ENCODE assay signal across 21 cellular contexts in genomic region chr1:246306415-246307037, GRCh38.
DNase-seq lines count a peak whose midpoint lies in the region; ATAC-seq and TF ChIP-seq lines count a peak whose summit lies in the region.
"Had no signal": no experiment of that assay in that cellular context is flagged by ENCODE, and none has a peak within 500 bp of the region (broad histone marks: within the 10 kb centered on the region; RNA-seq: fewer than 3 reads in every experiment).

No MANE protein-coding gene starts in this region.

- H3K27ac ChIP-seq in osteoblast (ENCODE audit: low read depth, low read length) (peak overlapping the region; percentile 25), heart left ventricle (no peak overlapping the region)
- H3K27ac ChIP-seq: BLaER1, SJSA1 had no signal

- no peak overlapping the region for H3K4me2 ChIP-seq in osteoblast (ENCODE audit: insufficient read depth, low read length)
- H3K4me2 ChIP-seq: BLaER1 had no signal

- H3K36me3 ChIP-seq in osteoblast (ENCODE audit: insufficient read depth, low read length) (no peaks in the 10 kb centered on the region), heart left ventricle (no peaks in the 10 kb centered on the region)
- H3K36me3 ChIP-seq: SJSA1 had no signal

- H3K4me3 Mint-ChIP-seq in WTC11, result no peak overlapping the region
- H3K4me3 Mint-ChIP-seq: natural killer cell had no signal

- no peaks in the 10 kb centered on the region for H3K79me2 ChIP-seq in osteoblast (ENCODE audit: insufficient read depth, low read length)

- H3K4me1 ChIP-seq in osteoblast (ENCODE audit: insufficient read depth, low read length) (peaks cover 23% of the 10 kb centered on the region), heart left ventricle (no peaks in the 10 kb centered on the region)
- H3K4me1 ChIP-seq: BLaER1, SJSA1 had no signal

- CTCF ChIA-PET in WTC11 (lab: Charles Lee), result interaction anchor here (1.5 kb wide), 1 partner anchor 8 kb away, joined by 5 read pairs; no protein-coding TSS in a partner anchor

- peak overlapping the region; percentile 11; the same call in 1 of the 2 replicates for H3K27ac Mint-ChIP-seq in WTC11
- H3K27ac Mint-ChIP-seq: natural killer cell had no signal

- no peak overlapping the region for H3K4me3 ChIP-seq in osteoblast (ENCODE audit: insufficient read depth, low read length)
- no peak overlapping the region for H3K4me3 ChIP-seq in heart left ventricle
- H3K4me3 ChIP-seq: BLaER1, SJSA1 had no signal

- no peaks in the 10 kb centered on the region for H3K36me3 Mint-ChIP-seq in WTC11
- H3K36me3 Mint-ChIP-seq: natural killer cell had no signal

- H3K4me1 Mint-ChIP-seq in WTC11, result peaks cover 6% of the 10 kb centered on the region

- ATAC-seq in WTC11 (no peak), heart left ventricle (no peak), HG03521 (IDR thresholded peaks at IDR 0.05; ENCODE audit: unreplicated experiment) (no peak)
- ATAC-seq: natural killer cell had no signal

- H4K20me1 ChIP-seq in osteoblast (ENCODE audit: insufficient read depth, low read length), result no peaks in the 10 kb centered on the region
- H4K20me1 ChIP-seq: BLaER1 had no signal

- DNase-seq in DMS53 treated with DMSO at 0.1 percent for 48 hours (lab: John Stamatoyannopoulos, UW; ENCODE audit: unreplicated experiment) (peak; percentile 7), MV-4-11 (lab: John Stamatoyannopoulos, UW) (peak; percentile 27), WTC11 (ENCODE audit: low spot score) (no peak), osteoblast (ENCODE audit: insufficient read length, low spot score, missing footprints) (no peak), GM10266 (ENCODE audit: extremely low spot score) (no peak), heart left ventricle (no peak)
- DNase-seq: activated CD4-positive, alpha-beta T cell treated with anti-CD3 and anti-CD28 coated beads for 48 hours; activated CD8-positive, alpha-beta memory T cell treated with anti-CD3 and anti-CD28 coated beads, Interleukin-2, amount 50 U/mL, for 4 hours; amygdala; DMS153; effector memory CD4-positive, alpha-beta T cell; hippocampal formation; natural killer cell; NCI-H2029 treated with DMSO at 0.1 percent for 48 hours; NCI-H526; small intestine; stimulated activated CD4-positive, alpha-beta T cell treated with anti-CD3 and anti-CD28 coated beads, Interleukin-4, amount 100 ng/mL, for 4 hours; substantia nigra had no signal

- H3K27me3 Mint-ChIP-seq in WTC11 (ENCODE audit: low read depth), result no peaks in the 10 kb centered on the region

- no peaks in the 10 kb centered on the region for H3K9me3 Mint-ChIP-seq in WTC11
- H3K9me3 Mint-ChIP-seq: natural killer cell had no signal

- H2AFZ ChIP-seq in osteoblast (ENCODE audit: low read length), result no peak overlapping the region

- intact Hi-C loops in heart left ventricle (cut with DNase I), result no loop called here

- H3K9me3 ChIP-seq in osteoblast (ENCODE audit: low read depth, low read length) (no peaks in the 10 kb centered on the region), heart left ventricle (no peaks in the 10 kb centered on the region)
- H3K9me3 ChIP-seq: BLaER1, SJSA1 had no signal

- POLR2A ChIA-PET in WTC11 (lab: Charles Lee), result no interaction called here

- no peaks in the 10 kb centered on the region for H3K27me3 ChIP-seq in osteoblast (ENCODE audit: insufficient read depth, low read length)
- H3K27me3 ChIP-seq in heart left ventricle, result no peaks in the 10 kb centered on the region
- H3K27me3 ChIP-seq: BLaER1, SJSA1 had no signal

- TF ChIP-seq POLR2A in heart left ventricle (IDR thresholded peaks at IDR 0.05), result no peak

- TF ChIP-seq CTCF in WTC11 (IDR thresholded peaks at IDR 0.05), result no peak
- TF ChIP-seq CTCF in osteoblast (IDR thresholded peaks at IDR 0.05; ENCODE audit: extremely low read depth, low read depth, low read length), result no peak
- TF ChIP-seq CTCF in GM10266 (IDR thresholded peaks at IDR 0.05; ENCODE audit: control insufficient read depth, insufficient read depth, low read depth, missing control alignments), result no peak
- no peak for TF ChIP-seq CTCF in heart left ventricle (IDR thresholded peaks at IDR 0.05)

- WGBS in heart left ventricle, 4 donors, result 63 to 98% (median 80%) methylated on average over 3 of the region's 3 CpGs

TF ChIP-seq in WTC11, 78 proteins besides CTCF, POLR2A, EP300 and RAD21:
- TF ChIP-seq USF1 (CRISPR knock-in tag; IDR thresholded peaks at IDR 0.05), result no peak
- TF ChIP-seq NR1H2 (CRISPR knock-in tag; IDR thresholded peaks at IDR 0.05), result no peak
- TF ChIP-seq ZNF317 (CRISPR knock-in tag; IDR thresholded peaks at IDR 0.05; ENCODE audit: borderline replicate concordance, low read depth), result no peak
- no peak for TF ChIP-seq CDX4 (CRISPR knock-in tag; IDR thresholded peaks at IDR 0.05; ENCODE audit: borderline replicate concordance)
- no peak for TF ChIP-seq E2F5 (CRISPR knock-in tag; IDR thresholded peaks at IDR 0.05)
- no peak for TF ChIP-seq ZMAT4 (CRISPR knock-in tag; IDR thresholded peaks at IDR 0.05)
- TF ChIP-seq SP1 (CRISPR knock-in tag; conservative IDR thresholded peaks at IDR 0.05), result no peak
- no peak for TF ChIP-seq RELA (CRISPR knock-in tag; IDR thresholded peaks at IDR 0.05; ENCODE audit: borderline replicate concordance)
- no peak for TF ChIP-seq TEAD1 (CRISPR knock-in tag; IDR thresholded peaks at IDR 0.05)
- no peak for TF ChIP-seq CREM (CRISPR knock-in tag; IDR thresholded peaks at IDR 0.05)
- TF ChIP-seq SOX15 (CRISPR knock-in tag; IDR thresholded peaks at IDR 0.05), result no peak
- no peak for TF ChIP-seq ATF6 (CRISPR knock-in tag; IDR thresholded peaks at IDR 0.05)
- TF ChIP-seq PREB (CRISPR knock-in tag; IDR thresholded peaks at IDR 0.05; ENCODE audit: borderline replicate concordance), result no peak

Comparison
In these comparisons a context has a peak if more than half of its experiments do, and no peak if none do; other contexts are left out.
1. DNase-seq: peak in DMS53 treated with DMSO at 0.1 percent for 48 hours (single experiment) and MV-4-11 (single experiment); none in WTC11 (single experiment), osteoblast (single experiment), GM10266 (single experiment) and heart left ventricle (0 of 5).